In genomic region chr1:205998457-205999241, GRCh38 we compare ENCODE assay signal across 17 cellular contexts. TPM values are rescaled to one million over a fixed set of nuclear protein-coding genes. Genes with fewer than 3 reads are reported as not detected.
DNase-seq lines count a peak whose midpoint lies in the region; ATAC-seq and TF ChIP-seq lines count a peak whose summit lies in the region.
"Had no signal": no experiment of that assay in that cellular context is flagged by ENCODE, and none has a peak within 500 bp of the region (broad histone marks: within the 10 kb centered on the region; RNA-seq: fewer than 3 reads in every experiment).

No MANE protein-coding gene starts in this region.

- no peaks in the 10 kb centered on the region for H3K27me3 ChIP-seq in psoas muscle (ENCODE audit: insufficient read depth in 3 of 3, low read length in 2 of 3)
- H3K27me3 ChIP-seq: BLaER1, body of pancreas had no signal

- intact Hi-C loops in psoas muscle (cut with DNase I) (no loop called here), mucosa of descending colon (cut with DNase I, micrococcal nuclease) (no loop called here)

- WGBS in psoas muscle, 3 donors, result 45 to 62% (median 51%) methylated on average over 13 of the region's 13 CpGs

- TF ChIP-seq CTCF in psoas muscle (IDR thresholded peaks at IDR 0.05) (no peak), mucosa of descending colon (IDR thresholded peaks at IDR 0.05) (no peak)

- no peak overlapping the region for H3K4me3 ChIP-seq in psoas muscle
- H3K4me3 ChIP-seq in mucosa of descending colon, result no peak overlapping the region
- H3K4me3 ChIP-seq: BLaER1, body of pancreas, K562 had no signal

- ATAC-seq in psoas muscle (peak; percentile 84 to 92 (median 88)), GM18519 (IDR thresholded peaks at IDR 0.05; ENCODE audit: low FRiP score, unreplicated experiment) (no peak), mucosa of descending colon (no peak)
- ATAC-seq: body of pancreas, K562 had no signal

- H3K9me3 ChIP-seq in psoas muscle, result no peaks in the 10 kb centered on the region
- no peaks in the 10 kb centered on the region for H3K9me3 ChIP-seq in mucosa of descending colon
- H3K9me3 ChIP-seq: body of pancreas had no signal

- DNase-seq in NCI-H2107 treated with DMSO at 0.1 percent for 48 hours (lab: John Stamatoyannopoulos, UW; ENCODE audit: unreplicated experiment), result peak; percentile 37
- DNase-seq in caudate nucleus (lab: John Stamatoyannopoulos, UW), result peak in 48 of 61 donors; percentile 13 to 87 (median 62)
- peak in 33 of 51 donors; percentile 7 to 78 (median 48) for DNase-seq in hypothalamus (lab: John Stamatoyannopoulos, UW)
- peak in 1 of 2 donors; percentile 68 for DNase-seq in psoas muscle
- no peak for DNase-seq in EL
- no peak for DNase-seq in mucosa of descending colon
- no peak for DNase-seq in effector CD8-positive, alpha-beta T cell (lab: John Stamatoyannopoulos, UW)
- DNase-seq: activated CD4-positive, alpha-beta T cell treated with anti-CD3 and anti-CD28 coated beads for 1 hour; body of pancreas; DMS79 treated with DMSO at 0.1 percent for 48 hours; mesendoderm; NCI-H1694 treated with DMSO at 0.1 percent for 48 hours; stimulated activated CD4-positive, alpha-beta T cell treated with anti-CD3 and anti-CD28 coated beads, Interleukin-4, amount 100 ng/mL, for 4 hours; stimulated activated naive CD4-positive, alpha-beta T cell treated with Interleukin-2 at 50 U/mL for 16 hours had no signal

- H3K27ac ChIP-seq in caudate nucleus (ENCODE audit: low read depth, low read length) (peak overlapping the region; percentile 28), psoas muscle (peak overlapping the region; percentile 78)
- H3K27ac ChIP-seq: BLaER1, body of pancreas had no signal

- H3K4me1 ChIP-seq in psoas muscle (peaks cover 32% of the 10 kb centered on the region), mucosa of descending colon (ENCODE audit: low read depth) (no peaks in the 10 kb centered on the region)

- H3K36me3 ChIP-seq in psoas muscle (ENCODE audit: insufficient read depth in 1 of 2, low read depth in 1 of 2), result no peaks in the 10 kb centered on the region
- H3K36me3 ChIP-seq in mucosa of descending colon (ENCODE audit: low read depth), result no peaks in the 10 kb centered on the region
- H3K36me3 ChIP-seq: BLaER1 had no signal

RNA-seq across cellular contexts. Expression of gene RAB7B, which starts 4.5 kb away (rescaled TPM):
- 1 to 10 TPM in 1 of 4 donors, under 1 TPM in 3; 0.17 to 1.2 (median 0.50) TPM for total RNA-seq in psoas muscle
- polyA plus RNA-seq in psoas muscle, result under 1 TPM; 0.25 to 0.36 (median 0.27) TPM
- total RNA-seq in mucosa of descending colon, result 1 to 10 TPM in 1 of 3 donors, under 1 TPM in 2; 0.69 to 1.3 (median 0.76) TPM

RNA-seq across cellular contexts. Expression of gene CTSE, which starts 25.0 kb away (rescaled TPM):
- total RNA-seq in psoas muscle (under 1 TPM in 1 of 4 donors, not detected in 3; 0.20 TPM), mucosa of descending colon (10 to 100 TPM in 2 of 3 donors, 1 to 10 TPM in 1; 6.5 to 26.1 (median 17.7) TPM)
- under 1 TPM in 2 of 3 donors, not detected in 1; 0.03 to 0.22 TPM for polyA plus RNA-seq in psoas muscle

RNA-seq across cellular contexts. Expression of gene RHEX, which starts 54.3 kb away (rescaled TPM):
- total RNA-seq in psoas muscle, result under 1 TPM in 3 of 4 donors, not detected in 1; 0.58 to 0.95 (median 0.86) TPM
- under 1 TPM; 0.13 to 0.22 (median 0.21) TPM for polyA plus RNA-seq in psoas muscle
- 1 to 10 TPM in 2 of 3 donors, under 1 TPM in 1; 0.38 to 4.8 (median 3.9) TPM for total RNA-seq in mucosa of descending colon
- total RNA-seq: K562 had no signal
- polyA plus RNA-seq: K562 had no signal

RNA-seq across cellular contexts. Expression of gene SLC26A9, which starts 55.4 kb away (rescaled TPM):
- total RNA-seq in psoas muscle (1 to 10 TPM in 1 of 4 donors, under 1 TPM in 3; 0.15 to 5.5 (median 0.47) TPM), mucosa of descending colon (not detected)
- polyA plus RNA-seq in psoas muscle, result under 1 TPM; 0.16 to 0.56 (median 0.42) TPM
- total RNA-seq: K562 had no signal

Comparison
In these comparisons a context has a peak if more than half of its experiments do, and no peak if none do; other contexts are left out.
1. DNase-seq: peak in NCI-H2107 treated with DMSO at 0.1 percent for 48 hours (single experiment), caudate nucleus (48 of 61) and hypothalamus (33 of 51); none in EL (single experiment), mucosa of descending colon (0 of 3) and effector CD8-positive, alpha-beta T cell (single experiment).
2. ATAC-seq: peak in psoas muscle (4 of 4); none in GM18519 (single experiment) and mucosa of descending colon (single experiment).
3. RNA of gene CTSE, which starts 25.0 kb away (total RNA-seq): 6.5 to 26.1 TPM in mucosa of descending colon; 0.20 TPM in psoas muscle; every median in the first group is over 4 times any median in the second.